8 cellular contexts compared by ENCODE assay signal in the genomic region with DNA sequence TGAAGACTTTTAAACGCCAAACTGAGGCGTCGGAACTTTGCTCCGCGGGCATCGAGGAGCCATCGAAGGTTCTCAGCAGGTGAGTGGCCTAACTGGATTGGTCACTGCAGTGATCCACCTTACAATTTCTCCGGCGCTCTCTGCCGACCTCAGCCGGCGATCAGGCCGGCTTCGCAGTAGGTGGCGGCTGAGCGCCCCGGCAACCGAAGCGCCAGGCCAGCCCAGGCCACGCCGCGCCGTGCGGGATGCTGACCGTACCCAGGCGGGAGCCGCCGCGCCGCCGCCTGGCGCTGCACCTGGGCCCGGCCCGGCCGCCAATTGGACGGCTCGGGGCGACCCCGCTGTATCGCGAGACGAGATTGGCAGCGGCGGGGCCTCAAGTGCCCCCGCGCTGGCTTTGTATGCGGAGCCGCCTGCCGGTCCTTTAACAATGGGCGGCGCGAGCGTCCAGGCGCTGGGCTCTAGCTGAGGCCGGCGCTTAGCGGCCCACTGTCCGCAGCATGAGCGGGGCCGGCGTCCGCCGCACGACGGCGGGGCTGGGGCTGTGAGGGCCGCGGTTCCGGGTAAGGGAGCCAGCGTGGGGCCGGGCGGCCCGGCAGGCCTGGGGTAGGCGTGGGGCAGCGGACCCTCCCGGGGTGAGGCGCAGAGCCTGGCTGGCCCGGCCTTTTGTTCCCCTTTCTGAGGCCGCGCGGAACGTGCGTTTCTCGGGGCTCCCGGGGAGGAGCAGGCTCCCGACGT. TPM values are rescaled to one million over a fixed set of nuclear protein-coding genes. Genes with fewer than 3 reads are reported as not detected.
DNase-seq lines count a peak whose midpoint lies in the region; ATAC-seq and TF ChIP-seq lines count a peak whose summit lies in the region.

Gene CCNJ (plus strand): TSS at position 427 of the 738 bp plus-strand sequence. CDS start 811 bp downstream, outside the sequence.

- H3K36me3 ChIP-seq in ectodermal cell (ENCODE audit: control insufficient read depth, insufficient read depth, low read length) (no peaks in the 10 kb centered on the region), lower lobe of right lung (peaks cover 4% of the 10 kb centered on the region)

- WGBS in ectodermal cell, 2 experiments: 0 to 1% methylated on average over 87 of the region's 87 CpGs

- CTCF ChIA-PET in activated CD4-positive, alpha-beta memory T cell treated with anti-CD3 and anti-CD28 coated beads for 36 hours (lab: Charles Lee): interaction anchor here (0.7 to 2.3 kb wide), 5 partner anchors 26 to 529 kb away, joined by 3 to 11 read pairs (median 4); partner anchors contain the start of gene TCTN3

- H3K9me3 ChIP-seq in ectodermal cell (ENCODE audit: control insufficient read depth, low read length): no peaks in the 10 kb centered on the region
- H3K9me3 ChIP-seq in lower lobe of right lung: no peaks in the 10 kb centered on the region

- intact Hi-C loops in activated CD4-positive, alpha-beta memory T cell treated with anti-CD3 and anti-CD28 coated beads for 36 hours (cut with micrococcal nuclease): loop anchor here (1.0 kb wide), 4 partner anchors 20 to 350 kb away; partner anchors contain the start of genes TCTN3 and ZNF518A
- intact Hi-C loops in lower lobe of right lung (cut with DNase I): no loop called here

- no peaks in the 10 kb centered on the region for H3K9me3 Mint-ChIP-seq in activated CD4-positive, alpha-beta memory T cell treated with anti-CD3 and anti-CD28 coated beads for 36 hours

- peak within 1 kb of the TSS; percentile 95 for H3K27ac ChIP-seq in ectodermal cell (ENCODE audit: insufficient read depth, low read depth, low read length, poor library complexity, severe bottlenecking)
- peak within 1 kb of the TSS; percentile 92 for H3K27ac ChIP-seq in lower lobe of right lung

- peaks cover 43% of the 10 kb centered on the region for H3K4me1 Mint-ChIP-seq in activated CD4-positive, alpha-beta memory T cell treated with anti-CD3 and anti-CD28 coated beads for 36 hours (ENCODE audit: low read depth)

- DNase-seq in C1 segment of cervical spinal cord (lab: John Stamatoyannopoulos, UW): peak; percentile 18 to 84 (median 72)
- peak; percentile 81 for DNase-seq in GM19240 (ENCODE audit: insufficient read length, low spot score)
- DNase-seq in NCI-H748 treated with DMSO at 0.1 percent for 48 hours (lab: John Stamatoyannopoulos, UW): peak; percentile 37
- DNase-seq in activated CD4-positive, alpha-beta memory T cell treated with anti-CD3 and anti-CD28 coated beads for 36 hours: peak; percentile 88
- peak; percentile 93 for DNase-seq in lower lobe of right lung
- peak; percentile 72 to 77 for DNase-seq in stimulated activated CD4-positive, alpha-beta T cell treated with anti-CD3 and anti-CD28 coated beads, Interleukin-4, amount 100 ng/mL, for 48 hours (ENCODE audit: low read depth in 2 of 2)

- peak; percentile 20 for TF ChIP-seq CTCF in lower lobe of right lung (IDR thresholded peaks at IDR 0.05)

- POLR2A ChIA-PET in activated CD4-positive, alpha-beta memory T cell treated with anti-CD3 and anti-CD28 coated beads for 36 hours (lab: Charles Lee): interaction anchor here (1.1 to 1.6 kb wide), 2 partner anchors 47 to 86 kb away, joined by 3 to 5 read pairs; no protein-coding TSS in a partner anchor

- peak within 1 kb of the TSS; percentile 59 for H3K27ac Mint-ChIP-seq in activated CD4-positive, alpha-beta memory T cell treated with anti-CD3 and anti-CD28 coated beads for 36 hours

- H3K36me3 Mint-ChIP-seq in activated CD4-positive, alpha-beta memory T cell treated with anti-CD3 and anti-CD28 coated beads for 36 hours: peaks cover 17% of the 10 kb centered on the region

- H3K4me3 ChIP-seq in ectodermal cell (ENCODE audit: insufficient read depth, low read depth, low read length) (peak within 1 kb of the TSS; percentile 90), lower lobe of right lung (peak within 1 kb of the TSS; percentile 89)

- no peaks in the 10 kb centered on the region for H3K27me3 ChIP-seq in ectodermal cell (ENCODE audit: control insufficient read depth, insufficient read depth, low read length, poor library complexity, severe bottlenecking)
- H3K27me3 ChIP-seq in lower lobe of right lung (ENCODE audit: low read depth): no peaks in the 10 kb centered on the region

- H3K27me3 Mint-ChIP-seq in activated CD4-positive, alpha-beta memory T cell treated with anti-CD3 and anti-CD28 coated beads for 36 hours: peaks cover 5% of the 10 kb centered on the region

- H3K4me1 ChIP-seq in ectodermal cell (ENCODE audit: control insufficient read depth, insufficient read depth, low read length) (peaks cover 8% of the 10 kb centered on the region), lower lobe of right lung (peaks cover 12% of the 10 kb centered on the region)

- peak within 1 kb of the TSS; percentile 90 for H3K4me3 Mint-ChIP-seq in activated CD4-positive, alpha-beta memory T cell treated with anti-CD3 and anti-CD28 coated beads for 36 hours

- ATAC-seq in HG03442 (IDR thresholded peaks at IDR 0.05; ENCODE audit: unreplicated experiment) (peak; percentile 79), lower lobe of right lung (peak; percentile 98 to 99)

RNA-seq across cellular contexts. Expression of gene CCNJ, which starts in this region (rescaled TPM):
- total RNA-seq in activated CD4-positive, alpha-beta memory T cell treated with anti-CD3 and anti-CD28 coated beads for 36 hours: 1 to 10 TPM; 4.3 to 4.4 TPM
- polyA plus RNA-seq in ectodermal cell (2013, experiment 1 of 4): 42.6 TPM
- 44.4 TPM for polyA plus RNA-seq in ectodermal cell (2013, experiment 2 of 4)
- polyA plus RNA-seq in ectodermal cell (2013, experiment 3 of 4): 36.2 TPM
- polyA plus RNA-seq in ectodermal cell (2013, experiment 4 of 4): 37.1 TPM
- 8.8 TPM for total RNA-seq in lower lobe of right lung

Comparison
In these comparisons a context has a peak if more than half of its experiments do, and no peak if none do; other contexts are left out.
1. Peak in every context shown above with its lines: DNase-seq, ATAC-seq, H3K4me3 ChIP-seq and H3K27ac ChIP-seq.
2. DNase-seq: peak in every context shown above with its lines; median percentile 93 in lower lobe of right lung; 88 in activated CD4-positive, alpha-beta memory T cell treated with anti-CD3 and anti-CD28 coated beads for 36 hours; 81 in GM19240; 74 in stimulated activated CD4-positive, alpha-beta T cell treated with anti-CD3 and anti-CD28 coated beads, Interleukin-4, amount 100 ng/mL, for 48 hours; 72 in C1 segment of cervical spinal cord; 37 in NCI-H748 treated with DMSO at 0.1 percent for 48 hours.